In genomic region chr20:63776875-63777274, GRCh38 we compare ENCODE assay signal across 1 cellular context. TPM values are rescaled to one million over a fixed set of nuclear protein-coding genes. Genes with fewer than 3 reads are reported as not detected.
"Had no signal": no experiment of that assay in that cellular context is flagged by ENCODE, and none has a peak within 500 bp of the region (broad histone marks: within the 10 kb centered on the region; RNA-seq: fewer than 3 reads in every experiment).

No MANE protein-coding gene starts in this region.

RNA-seq across cellular contexts. Expression of gene ZBTB46, which starts 54.2 kb away (rescaled TPM):
- total RNA-seq: activated CD4-positive, alpha-beta T cell treated with anti-CD3 and anti-CD28 coated beads, Interleukin-2, amount 10 ng/mL, durations not matched to agents 7 days and 5 days had no signal
